2 cellular contexts compared by ENCODE assay signal in genomic region chr4:180615746-180616145, GRCh38.
TF ChIP-seq lines count a peak whose summit lies in the region.

No MANE protein-coding gene starts in this region.

TF ChIP-seq in HepG2, 621 proteins besides CTCF, POLR2A, EP300 and RAD21 (continues in another document):
- TF ChIP-seq TOE1 (CRISPR knock-in tag; IDR thresholded peaks at IDR 0.05) (no peak), RELA (CRISPR knock-in tag; IDR thresholded peaks at IDR 0.05) (no peak), ATF7-NPFF (CRISPR knock-in tag; IDR thresholded peaks at IDR 0.05; ENCODE audit: low read depth) (no peak), ZNF260 (CRISPR knock-in tag; IDR thresholded peaks at IDR 0.05; ENCODE audit: borderline replicate concordance, low read depth) (no peak), EED (CRISPR knock-in tag; IDR thresholded peaks at IDR 0.05) (no peak), ZNF552 (CRISPR knock-in tag; IDR thresholded peaks at IDR 0.05; ENCODE audit: borderline replicate concordance) (no peak), BCLAF1 (IDR thresholded peaks at IDR 0.05) (no peak), ZNF275 (CRISPR knock-in tag; IDR thresholded peaks at IDR 0.05; ENCODE audit: borderline replicate concordance) (no peak), ZSCAN5A (CRISPR knock-in tag; IDR thresholded peaks at IDR 0.05; ENCODE audit: borderline replicate concordance) (no peak), ZNF878 (CRISPR knock-in tag; IDR thresholded peaks at IDR 0.05) (no peak), AGO2 (optimal IDR thresholded peaks at IDR 0.05; ENCODE audit: low read depth, low read length) (no peak), ARHGAP35 (CRISPR knock-in tag; IDR thresholded peaks at IDR 0.05; ENCODE audit: borderline replicate concordance) (no peak), FLYWCH1 (CRISPR knock-in tag; IDR thresholded peaks at IDR 0.05) (no peak), ZNF687 (CRISPR knock-in tag; IDR thresholded peaks at IDR 0.05) (no peak), ARID2 (CRISPR knock-in tag; IDR thresholded peaks at IDR 0.05; ENCODE audit: borderline replicate concordance) (no peak), NFYB (CRISPR knock-in tag; IDR thresholded peaks at IDR 0.05) (no peak)

TF ChIP-seq in H1, 55 proteins besides CTCF, POLR2A, EP300 and RAD21:
- TF ChIP-seq TAF7 (optimal IDR thresholded peaks at IDR 0.05; ENCODE audit: borderline replicate concordance, low read depth, low read length) (no peak), CHD7 (IDR thresholded peaks at IDR 0.05; ENCODE audit: insufficient replicate concordance, low read length) (no peak), BCL11A (IDR thresholded peaks at IDR 0.05; ENCODE audit: low read depth in 2 of 2, low read length in 2 of 2) (no peak), BACH1 (IDR thresholded peaks at IDR 0.05; ENCODE audit: low read length) (no peak), BRCA1 (IDR thresholded peaks at IDR 0.05; ENCODE audit: low read depth, low read length) (no peak), NRF1 (IDR thresholded peaks at IDR 0.05; ENCODE audit: low read depth, low read length) (no peak), TAF1 (IDR thresholded peaks at IDR 0.05; ENCODE audit: low read depth, low read length) (no peak), SRF (IDR thresholded peaks at IDR 0.05; ENCODE audit: low read depth, low read length) (no peak), KDM5A (IDR thresholded peaks at IDR 0.05; ENCODE audit: low read length) (no peak), POU5F1 (IDR thresholded peaks at IDR 0.05; ENCODE audit: low read depth, low read length) (no peak), YY1 (IDR thresholded peaks at IDR 0.05; ENCODE audit: low read depth, low read length) (no peak), SAP30 (IDR thresholded peaks at IDR 0.05; ENCODE audit: insufficient read depth, insufficient replicate concordance, low read length) (no peak), ATF3 (IDR thresholded peaks at IDR 0.05; ENCODE audit: insufficient read depth, low read depth, low read length) (no peak), SUZ12 (IDR thresholded peaks at IDR 0.05; ENCODE audit: low read length) (no peak), CEBPB (IDR thresholded peaks at IDR 0.05; ENCODE audit: low read depth, low read length) (no peak), PHF8 (conservative IDR thresholded peaks at IDR 0.05; ENCODE audit: low read depth, low read length) (no peak), EGR1 (IDR thresholded peaks at IDR 0.05; ENCODE audit: borderline replicate concordance, low read depth, low read length) (no peak), POLR2AphosphoS5 (IDR thresholded peaks at IDR 0.05; ENCODE audit: low read depth, low read length) (no peak)
